Comparison of ENCODE assay signal across 8 cellular contexts in genomic region chr6:43644940-43645612, GRCh38. TPM values are rescaled to one million over a fixed set of nuclear protein-coding genes. Genes with fewer than 3 reads are reported as not detected.
DNase-seq lines count a peak whose midpoint lies in the region; ATAC-seq and TF ChIP-seq lines count a peak whose summit lies in the region.

RSPH9 (plus strand) TSS chr6:43645036; CDS start chr6:43645099, 63 bp downstream.

- H3K9me3 ChIP-seq in CD8-positive, alpha-beta memory T cell (ENCODE audit: low read length): no peaks in the 10 kb centered on the region

- H3K4me3 ChIP-seq in CD8-positive, alpha-beta memory T cell (ENCODE audit: low read length): peak within 1 kb of the TSS; percentile 50

- peak within 1 kb of the TSS; percentile 2 to 81 (median 66) for H3K4me3 Mint-ChIP-seq in CD8-positive, alpha-beta memory T cell
- peak within 1 kb of the TSS; percentile 76 for H3K4me3 Mint-ChIP-seq in WTC11
- H3K4me3 Mint-ChIP-seq in chondrocyte (ENCODE audit: unreplicated experiment): peak within 1 kb of the TSS; percentile 73

- peak within 1 kb of the TSS in 6 of 8 donors; percentile 41 to 79 (median 73) for H3K27ac Mint-ChIP-seq in CD8-positive, alpha-beta memory T cell
- peak within 1 kb of the TSS; percentile 99 for H3K27ac Mint-ChIP-seq in WTC11
- peak within 1 kb of the TSS; percentile 62 for H3K27ac Mint-ChIP-seq in chondrocyte (ENCODE audit: unreplicated experiment)

- H3K4me1 Mint-ChIP-seq in CD8-positive, alpha-beta memory T cell: peaks cover 18 to 31% (median 23%) of the 10 kb centered on the region in 3 donors
- peaks cover 15% of the 10 kb centered on the region for H3K4me1 Mint-ChIP-seq in WTC11
- peaks cover 4% of the 10 kb centered on the region for H3K4me1 Mint-ChIP-seq in chondrocyte (ENCODE audit: low read depth)

- H3K36me3 ChIP-seq in CD8-positive, alpha-beta memory T cell (ENCODE audit: insufficient read depth, low read length): peaks cover 12% of the 10 kb centered on the region

- TF ChIP-seq CTCF in WTC11 (IDR thresholded peaks at IDR 0.05) (no peak), chondrocyte (IDR thresholded peaks at IDR 0.05) (no peak)

- POLR2A ChIA-PET in CD8-positive, alpha-beta memory T cell (lab: Charles Lee): no interaction called here
- POLR2A ChIA-PET in WTC11 (lab: Charles Lee): interaction anchor here (0.5 to 2.5 kb wide), 7 partner anchors 9 to 357 kb away, joined by 3 to 32 read pairs (median 4); partner anchors contain the start of genes GTPBP2 and MAD2L1BP

- no peaks in the 10 kb centered on the region for H3K27me3 Mint-ChIP-seq in CD8-positive, alpha-beta memory T cell
- H3K27me3 Mint-ChIP-seq in WTC11 (ENCODE audit: low read depth): peaks cover 3% of the 10 kb centered on the region; the same call in 1 of the 2 replicates
- no peaks in the 10 kb centered on the region for H3K27me3 Mint-ChIP-seq in chondrocyte (ENCODE audit: low read depth)

- peak; percentile 70 for ATAC-seq in HG02610 (IDR thresholded peaks at IDR 0.05; ENCODE audit: unreplicated experiment)
- peak; percentile 94 for ATAC-seq in WTC11

- peak; percentile 27 to 73 (median 45) for DNase-seq in CD8-positive, alpha-beta memory T cell
- DNase-seq in WTC11 (ENCODE audit: low spot score) (peak; percentile 99), chondrocyte (ENCODE audit: low spot score) (no peak), left kidney (ENCODE audit: low read depth, low spot score) (peak; percentile 92), SKM-1 (lab: John Stamatoyannopoulos, UW; ENCODE audit: unreplicated experiment) (no peak), KG1 (lab: John Stamatoyannopoulos, UW) (no peak)
- peak in 2 of 3 experiments; percentile 24 to 73 for DNase-seq in stimulated activated CD4-positive, alpha-beta T cell treated with anti-CD3 and anti-CD28 coated beads, TNF-alpha, amount 100 ng/mL, for 24 hours (ENCODE audit: low read depth in 3 of 3)

- H3K4me1 ChIP-seq in CD8-positive, alpha-beta memory T cell (ENCODE audit: insufficient read depth, low read length): peaks cover 4% of the 10 kb centered on the region

- H3K9me3 Mint-ChIP-seq in CD8-positive, alpha-beta memory T cell: no peaks in the 10 kb centered on the region
- H3K9me3 Mint-ChIP-seq in WTC11: no peaks in the 10 kb centered on the region
- no peaks in the 10 kb centered on the region for H3K9me3 Mint-ChIP-seq in chondrocyte (ENCODE audit: low read depth)

- H3K27me3 ChIP-seq in CD8-positive, alpha-beta memory T cell (ENCODE audit: insufficient read depth, low read length, poor library complexity, severe bottlenecking): no peaks in the 10 kb centered on the region

- CTCF ChIA-PET in CD8-positive, alpha-beta memory T cell (lab: Charles Lee): interaction anchor here (1.0 to 1.6 kb wide), 3 partner anchors 9 to 21 kb away, joined by 3 to 6 read pairs (median 3); partner anchors contain the start of genes GTPBP2 and MAD2L1BP
- CTCF ChIA-PET in WTC11 (lab: Charles Lee): interaction anchor here (0.8 to 2.6 kb wide), 16 partner anchors 9 to 434 kb away, joined by 3 to 45 read pairs (median 6); partner anchors contain the start of genes GTPBP2, MAD2L1BP and VEGFA

- H3K36me3 Mint-ChIP-seq in CD8-positive, alpha-beta memory T cell: peaks cover 0 to 26% (median 9%) of the 10 kb centered on the region in 3 donors
- peaks cover 14% of the 10 kb centered on the region for H3K36me3 Mint-ChIP-seq in WTC11
- peaks cover 9% of the 10 kb centered on the region for H3K36me3 Mint-ChIP-seq in chondrocyte (ENCODE audit: low read depth)

- no peak within 1 kb of the TSS for H3K27ac ChIP-seq in CD8-positive, alpha-beta memory T cell (ENCODE audit: low read depth, low read length)

TF ChIP-seq in WTC11, 78 proteins besides CTCF, POLR2A, EP300 and RAD21 (continues in another document):
- TF ChIP-seq ZNF423 (CRISPR knock-in tag; IDR thresholded peaks at IDR 0.05) (peak; percentile 31; the same call in 1 of the 2 replicates), AR (CRISPR knock-in tag; IDR thresholded peaks at IDR 0.05) (no peak), ZBTB43 (CRISPR knock-in tag; IDR thresholded peaks at IDR 0.05) (no peak), SP1 (CRISPR knock-in tag; conservative IDR thresholded peaks at IDR 0.05) (peak; percentile 17; the same call in 1 of the 2 replicates), EMX1 (CRISPR knock-in tag; IDR thresholded peaks at IDR 0.05) (no peak), ZNF317 (CRISPR knock-in tag; IDR thresholded peaks at IDR 0.05; ENCODE audit: borderline replicate concordance, low read depth) (no peak), NR3C1 (CRISPR knock-in tag; conservative IDR thresholded peaks at IDR 0.05; ENCODE audit: low read depth) (no peak), AFF4 (CRISPR knock-in tag; IDR thresholded peaks at IDR 0.05; ENCODE audit: borderline replicate concordance) (no peak), FOXP1 (CRISPR knock-in tag; IDR thresholded peaks at IDR 0.05; ENCODE audit: borderline replicate concordance) (no peak), GTF2I (CRISPR knock-in tag; conservative IDR thresholded peaks at IDR 0.05) (no peak), NFATC4 (CRISPR knock-in tag; IDR thresholded peaks at IDR 0.05) (no peak), MAX (CRISPR knock-in tag; IDR thresholded peaks at IDR 0.05) (no peak), E2F1 (CRISPR knock-in tag; IDR thresholded peaks at IDR 0.05) (no peak)

RNA-seq across cellular contexts. Expression of gene RSPH9, which starts in this region (rescaled TPM):
- total RNA-seq in CD8-positive, alpha-beta memory T cell: not detected
- 1.3 TPM for polyA plus RNA-seq in CD8-positive, alpha-beta memory T cell
- total RNA-seq in WTC11 (2021) (0.16 to 0.35 TPM (median 0.32 TPM) in 3 replicates), chondrocyte (0.22 to 0.38 TPM (median 0.22 TPM) in 3 replicates)

Comparison
In these comparisons a context has a peak if more than half of its experiments do, and no peak if none do; other contexts are left out.
1. Peak in DNase-seq and ATAC-seq in WTC11; RNA of the gene not detected or under 1 TPM.
2. DNase-seq: peak in CD8-positive, alpha-beta memory T cell (5 of 5), left kidney (single experiment) and stimulated activated CD4-positive, alpha-beta T cell treated with anti-CD3 and anti-CD28 coated beads, TNF-alpha, amount 100 ng/mL, for 24 hours (2 of 3); none in chondrocyte (single experiment), SKM-1 (single experiment) and KG1 (single experiment).
3. Peak in every context shown above with its lines, with median percentiles within 50 percentile points of each other: H3K27ac Mint-ChIP-seq and H3K4me3 Mint-ChIP-seq.